In genomic region chr9:92153466-92153865, GRCh38 we compare ENCODE assay signal across 8 cellular contexts. TPM values are rescaled to one million over a fixed set of nuclear protein-coding genes. Genes with fewer than 3 reads are reported as not detected.
A peak's percentile ranks its signal among the peaks of the same experiment; 100 is the strongest.
DNase-seq lines count a peak whose midpoint lies in the region; TF ChIP-seq lines count a peak whose summit lies in the region.
"Not testable (repeated sequence)": the region's sequence is repeated elsewhere in the genome, so short reads cannot be mapped to it uniquely, and the experiment has no call there.

No MANE protein-coding gene starts in this region.

- H3K4me2 ChIP-seq in skeletal muscle satellite cell (ENCODE audit: low read length) = peak overlapping the region; percentile 21

- DNase-seq in ELR (ENCODE audit: low read depth) (peak; percentile 95), M059J (ENCODE audit: low read depth) (peak; percentile 93), SJSA1 (ENCODE audit: low read depth in 1 of 2, low spot score in 2 of 2) (peak in 1 of 2 experiments; percentile 31), fibroblast of pulmonary artery (ENCODE audit: low read depth) (peak; percentile 79)
- DNase-seq in MCF 10A (ENCODE audit: unreplicated experiment); mesothelial cell of epicardium (ENCODE audit: low spot score in 2 of 2, unreplicated experiment in 2 of 2): not testable (repeated sequence)

- not testable (repeated sequence) for H3K4me3 Mint-ChIP-seq in MCF 10A (ENCODE audit: unreplicated experiment); mesothelial cell of epicardium

- H2AFZ ChIP-seq in ACC112 (ENCODE audit: low read length, unreplicated experiment) = not testable (repeated sequence)

- POLR2A ChIA-PET in MCF 10A (lab: Yijun Ruan, JAX) = interaction anchor here (0.5 to 0.6 kb wide), 2 partner anchors 85 to 250 kb away, joined by 3 to 4 read pairs; no protein-coding TSS in a partner anchor

- peak overlapping the region; percentile 68 for H3K9ac ChIP-seq in skeletal muscle satellite cell (ENCODE audit: low read depth, low read length)

- not testable (repeated sequence) for H3K36me3 Mint-ChIP-seq in MCF 10A (ENCODE audit: insufficient read depth, unreplicated experiment); mesothelial cell of epicardium

- H3K27ac ChIP-seq in ACC112 (ENCODE audit: low read depth, low read length) = peak overlapping the region; percentile 77
- H3K27ac ChIP-seq in SJSA1 = peak overlapping the region; percentile 18

- TF ChIP-seq CTCF in MCF 10A (IDR thresholded peaks at IDR 0.05; ENCODE audit: unreplicated experiment); fibroblast of pulmonary artery (IDR thresholded peaks at IDR 0.05; ENCODE audit: low read length, missing control alignments); mesothelial cell of epicardium (IDR thresholded peaks at IDR 0.05; ENCODE audit: unreplicated experiment): not testable (repeated sequence)

- H3K4me1 ChIP-seq in ACC112 (ENCODE audit: control insufficient read depth, insufficient read depth, low read length, unreplicated experiment) = peaks cover 27% of the 10 kb centered on the region
- peaks cover 38% of the 10 kb centered on the region for H3K4me1 ChIP-seq in SJSA1 (replicated peaks)
- H3K4me1 ChIP-seq in skeletal muscle satellite cell (ENCODE audit: control insufficient read depth, insufficient read depth, low read length) = peaks cover 42% of the 10 kb centered on the region

- H3K9me3 Mint-ChIP-seq in MCF 10A (ENCODE audit: unreplicated experiment); mesothelial cell of epicardium: not testable (repeated sequence)

- not testable (repeated sequence) for H3K27me3 Mint-ChIP-seq in MCF 10A (ENCODE audit: insufficient read depth, unreplicated experiment); mesothelial cell of epicardium (ENCODE audit: low read depth)

- not testable (repeated sequence) for H3K36me3 ChIP-seq in ACC112 (ENCODE audit: insufficient read depth, low read length); SJSA1; skeletal muscle satellite cell (ENCODE audit: insufficient read depth, low read length)

- CTCF ChIA-PET in MCF 10A (lab: Yijun Ruan, JAX) = interaction anchor here (3.6 kb wide), 1 partner anchor 14 kb away, joined by 20 read pairs; no protein-coding TSS in a partner anchor

- not testable (repeated sequence) for H3K9me3 ChIP-seq in SJSA1 (replicated peaks); skeletal muscle satellite cell (replicated peaks; ENCODE audit: low read length)

- H3K4me1 Mint-ChIP-seq in MCF 10A (ENCODE audit: insufficient read depth, unreplicated experiment) (peaks cover 21% of the 10 kb centered on the region), mesothelial cell of epicardium (peaks cover 39% of the 10 kb centered on the region)

- H3K27ac Mint-ChIP-seq in MCF 10A (ENCODE audit: low read depth, unreplicated experiment) (peak overlapping the region; percentile 7), mesothelial cell of epicardium (peak overlapping the region; percentile 76)

- not testable (repeated sequence) for H3K27me3 ChIP-seq in ACC112 (ENCODE audit: insufficient read depth, low read length); SJSA1 (replicated peaks); skeletal muscle satellite cell (ENCODE audit: control insufficient read depth, insufficient read depth, low read length)

- intact Hi-C loops in MCF 10A (cut with micrococcal nuclease) = not testable (repeated sequence)

- not testable (repeated sequence) for H3K79me2 ChIP-seq in ACC112 (ENCODE audit: control insufficient read depth, insufficient read depth, low read length, unreplicated experiment)

- not testable (repeated sequence) for BruUV-seq in MCF 10A (replicated peaks; lab: Mats Ljungman, UMichigan)

- H3K4me3 ChIP-seq in ACC112 (ENCODE audit: low read depth, low read length); SJSA1; fibroblast of pulmonary artery (replicated peaks; ENCODE audit: low read depth, low read length); skeletal muscle satellite cell (ENCODE audit: low read length): not testable (repeated sequence)

RNA-seq across cellular contexts. Expression of gene SPTLC1, which starts 38.3 kb away (rescaled TPM):
- total RNA-seq in M059J (2014; rRNA removed; shearing (Covaris generic)) = 123 and 134 TPM in 2 replicates
- 115 and 118 TPM in 2 replicates for total RNA-seq in SJSA1 (2014; rRNA removed; shearing (Covaris generic))
- 65.5 and 68.0 TPM in 2 replicates for total RNA-seq in MCF 10A (2022)
- total RNA-seq in mesothelial cell of epicardium = 74.6 to 77.7 TPM (median 77.7 TPM) in 3 replicates
- total RNA-seq in skeletal muscle satellite cell (2012; rRNA removed) = 85.2 and 87.5 TPM in 2 replicates
